Comparison of ENCODE assay signal across 1 cellular context in the genomic region with DNA sequence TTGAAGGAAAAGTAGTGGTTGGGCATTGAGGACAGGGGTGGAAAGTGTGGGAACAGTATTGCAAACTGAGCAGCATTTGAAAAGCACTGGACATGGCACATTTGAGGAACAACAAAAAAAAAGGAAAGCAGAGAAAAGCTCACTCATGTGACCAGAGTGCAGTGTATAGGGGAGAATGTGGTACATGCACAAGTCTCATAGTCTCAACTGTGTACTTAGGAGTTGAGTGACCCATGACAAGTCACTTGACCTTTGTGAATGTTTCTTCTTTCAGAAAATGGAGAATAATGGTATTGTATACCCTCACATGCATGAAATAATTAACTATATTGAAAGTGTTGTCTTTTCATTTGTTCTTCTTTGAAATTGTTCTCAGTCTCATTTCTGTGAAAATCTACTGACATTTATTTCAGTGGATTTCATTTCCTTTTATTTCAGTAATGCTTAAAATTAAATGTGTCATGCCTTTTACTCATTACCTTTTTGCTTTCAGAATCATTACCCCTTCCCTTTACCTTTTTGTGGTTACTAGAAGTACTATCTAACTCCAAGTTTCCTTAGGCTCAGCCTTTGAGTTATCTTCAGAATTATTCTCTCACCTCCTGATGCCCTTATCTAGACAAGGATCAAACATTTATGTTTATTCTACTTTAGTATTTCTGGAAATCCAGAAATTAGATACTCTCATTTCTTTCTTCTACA.
TF ChIP-seq lines count a peak whose summit lies in the region.

No MANE protein-coding gene starts in this region.

TF ChIP-seq in HepG2, 621 proteins besides CTCF, POLR2A, EP300 and RAD21 (continued from another document):
- TF ChIP-seq TIGD3 (CRISPR knock-in tag; IDR thresholded peaks at IDR 0.05; ENCODE audit: borderline replicate concordance): no peak
- no peak for TF ChIP-seq ZNF34 (CRISPR knock-in tag; IDR thresholded peaks at IDR 0.05; ENCODE audit: borderline replicate concordance)
- TF ChIP-seq, protein P1, sequence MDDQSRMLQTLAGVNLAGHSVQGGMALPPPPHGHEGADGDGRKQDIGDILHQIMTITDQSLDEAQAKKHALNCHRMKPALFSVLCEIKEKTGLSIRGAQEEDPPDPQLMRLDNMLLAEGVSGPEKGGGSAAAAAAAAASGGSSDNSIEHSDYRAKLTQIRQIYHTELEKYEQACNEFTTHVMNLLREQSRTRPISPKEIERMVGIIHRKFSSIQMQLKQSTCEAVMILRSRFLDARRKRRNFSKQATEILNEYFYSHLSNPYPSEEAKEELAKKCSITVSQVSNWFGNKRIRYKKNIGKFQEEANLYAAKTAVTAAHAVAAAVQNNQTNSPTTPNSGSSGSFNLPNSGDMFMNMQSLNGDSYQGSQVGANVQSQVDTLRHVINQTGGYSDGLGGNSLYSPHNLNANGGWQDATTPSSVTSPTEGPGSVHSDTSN (CRISPR knock-in tag; IDR thresholded peaks at IDR 0.05; ENCODE audit: borderline replicate concordance): no peak
- no peak for TF ChIP-seq SIX1 (CRISPR knock-in tag; IDR thresholded peaks at IDR 0.05; ENCODE audit: borderline replicate concordance)
- TF ChIP-seq, protein P2, sequence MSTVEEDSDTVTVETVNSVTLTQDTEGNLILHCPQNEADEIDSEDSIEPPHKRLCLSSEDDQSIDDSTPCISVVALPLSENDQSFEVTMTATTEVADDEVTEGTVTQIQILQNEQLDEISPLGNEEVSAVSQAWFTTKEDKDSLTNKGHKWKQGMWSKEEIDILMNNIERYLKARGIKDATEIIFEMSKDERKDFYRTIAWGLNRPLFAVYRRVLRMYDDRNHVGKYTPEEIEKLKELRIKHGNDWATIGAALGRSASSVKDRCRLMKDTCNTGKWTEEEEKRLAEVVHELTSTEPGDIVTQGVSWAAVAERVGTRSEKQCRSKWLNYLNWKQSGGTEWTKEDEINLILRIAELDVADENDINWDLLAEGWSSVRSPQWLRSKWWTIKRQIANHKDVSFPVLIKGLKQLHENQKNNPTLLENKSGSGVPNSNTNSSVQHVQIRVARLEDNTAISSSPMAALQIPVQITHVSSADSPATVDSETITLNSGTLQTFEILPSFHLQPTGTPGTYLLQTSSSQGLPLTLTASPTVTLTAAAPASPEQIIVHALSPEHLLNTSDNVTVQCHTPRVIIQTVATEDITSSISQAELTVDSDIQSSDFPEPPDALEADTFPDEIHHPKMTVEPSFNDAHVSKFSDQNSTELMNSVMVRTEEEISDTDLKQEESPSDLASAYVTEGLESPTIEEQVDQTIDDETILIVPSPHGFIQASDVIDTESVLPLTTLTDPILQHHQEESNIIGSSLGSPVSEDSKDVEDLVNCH (CRISPR knock-in tag; IDR thresholded peaks at IDR 0.05): no peak
- no peak for TF ChIP-seq ZBTB38 (CRISPR knock-in tag; IDR thresholded peaks at IDR 0.05)
- no peak for TF ChIP-seq ZNF230 (CRISPR knock-in tag; IDR thresholded peaks at IDR 0.05)
